In genomic region chr12:120762093-120762492, GRCh38 we compare ENCODE assay signal across 1 cellular context.
TF ChIP-seq lines count a peak whose summit lies in the region.

No MANE protein-coding gene starts in this region.

TF ChIP-seq in WTC11, 78 proteins besides CTCF, POLR2A, EP300 and RAD21 (continued from another document):
- no peak for TF ChIP-seq USF2 (CRISPR knock-in tag; IDR thresholded peaks at IDR 0.05)
- TF ChIP-seq ZSCAN18 (CRISPR knock-in tag; IDR thresholded peaks at IDR 0.05), result no peak
- TF ChIP-seq CREM (CRISPR knock-in tag; IDR thresholded peaks at IDR 0.05), result no peak
- no peak for TF ChIP-seq TEAD4 (CRISPR knock-in tag; IDR thresholded peaks at IDR 0.05)
- TF ChIP-seq USF1 (CRISPR knock-in tag; IDR thresholded peaks at IDR 0.05), result no peak
- TF ChIP-seq ZNF671 (CRISPR knock-in tag; IDR thresholded peaks at IDR 0.05), result no peak
- no peak for TF ChIP-seq ZBTB21 (CRISPR knock-in tag; IDR thresholded peaks at IDR 0.05; ENCODE audit: borderline replicate concordance)
- no peak for TF ChIP-seq ELF4 (CRISPR knock-in tag; IDR thresholded peaks at IDR 0.05; ENCODE audit: low read depth)
